Comparison of ENCODE assay signal across 28 cellular contexts in the genomic region with DNA sequence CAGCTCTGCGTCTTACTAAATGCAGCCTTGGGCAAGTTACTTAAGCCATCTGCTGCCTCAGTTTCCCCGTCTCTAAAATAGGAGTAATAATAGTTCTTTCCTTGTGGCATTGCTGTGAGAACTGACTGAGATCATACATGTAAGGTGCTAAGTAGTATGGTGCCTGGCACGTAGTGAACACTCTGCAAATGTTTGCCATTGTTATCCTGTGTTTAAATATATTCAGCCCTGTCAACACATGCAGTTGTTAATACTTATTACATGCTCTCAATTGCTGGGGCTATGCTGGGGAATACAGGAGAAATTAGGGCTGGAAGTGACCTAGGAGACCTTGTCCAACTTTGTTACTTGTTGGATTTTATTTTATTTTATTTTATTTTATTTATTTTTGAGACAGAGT.
"Had no signal": no experiment of that assay in that cellular context is flagged by ENCODE, and none has a peak within 500 bp of the region (broad histone marks: within the 10 kb centered on the region; RNA-seq: fewer than 3 reads in every experiment).

No MANE protein-coding gene starts in this region.

- H3K27ac Mint-ChIP-seq: effector memory CD8-positive, alpha-beta T cell; immature natural killer cell; memory B cell; mesothelial cell of epicardium; naive B cell; natural killer cell treated with Interleukin-12 subunit alpha and Interleukin-12 subunit beta and Interleukin-15 and Interleukin-18, amount 100 ng/mL, for 72 hours; progenitor cell of endocrine pancreas; stimulated activated naive CD8-positive, alpha-beta T cell treated with anti-CD3 and anti-CD28 coated beads, Interleukin-15, amount 100 ng/mL, for 72 hours had no signal

- H3K36me3 ChIP-seq: esophagus squamous epithelium, heart right ventricle, neutrophil, suprapubic skin, transverse colon had no signal

- H3K4me3 ChIP-seq: esophagus squamous epithelium, heart right ventricle, lung, mucosa of descending colon, smooth muscle cell, suprapubic skin, transverse colon had no signal

- H3K4me1 Mint-ChIP-seq: immature natural killer cell; memory B cell; mesothelial cell of epicardium; naive B cell; stimulated activated naive CD8-positive, alpha-beta T cell treated with anti-CD3 and anti-CD28 coated beads, Interleukin-15, amount 100 ng/mL, for 72 hours had no signal

- DNase-seq: cortex of kidney; effector memory CD8-positive, alpha-beta T cell; erythroblast; esophagus squamous epithelium; foreskin melanocyte; glutamatergic neuron; heart right ventricle; hypothalamus; immature natural killer cell; mucosa of descending colon; naive B cell; stimulated activated CD4-positive, alpha-beta T cell treated with anti-CD3 and anti-CD28 coated beads, Interleukin-12 subunit alpha, Interleukin-12 subunit beta, amount 100 ng/mL, for 4 hours; stimulated activated CD4-positive, alpha-beta T cell treated with anti-CD3 and anti-CD28 coated beads, Interleukin-1b, Interleukin-23, amount 100 ng/mL, for 48 hours; stimulated activated CD4-positive, alpha-beta T cell treated with anti-CD3 and anti-CD28 coated beads, Interleukin-4, amount 100 ng/mL, for 1 hour; stimulated activated CD8-positive, alpha-beta memory T cell treated with anti-CD3 and anti-CD28 coated beads, Interleukin-4, amount 100 ng/mL, for 48 hours; stimulated activated naive CD4-positive, alpha-beta T cell; stimulated activated naive CD8-positive, alpha-beta T cell treated with anti-CD3 and anti-CD28 coated beads, Interleukin-15, amount 100 ng/mL, for 72 hours; transverse colon had no signal

- H3K9me3 ChIP-seq: esophagus squamous epithelium, mucosa of descending colon, neutrophil, suprapubic skin, transverse colon had no signal

- H3K4me3 Mint-ChIP-seq: effector memory CD8-positive, alpha-beta T cell; immature natural killer cell; memory B cell; mesothelial cell of epicardium; naive B cell; natural killer cell treated with Interleukin-12 subunit alpha and Interleukin-12 subunit beta and Interleukin-15 and Interleukin-18, amount 100 ng/mL, for 72 hours; neural crest cell; stimulated activated naive CD8-positive, alpha-beta T cell treated with anti-CD3 and anti-CD28 coated beads, Interleukin-15, amount 100 ng/mL, for 72 hours had no signal

- H3K4me1 ChIP-seq: parathyroid adenoma had no signal

- H3K27me3 Mint-ChIP-seq: memory B cell, progenitor cell of endocrine pancreas had no signal

- H3K36me3 Mint-ChIP-seq: immature natural killer cell; memory B cell; natural killer cell treated with Interleukin-12 subunit alpha and Interleukin-12 subunit beta and Interleukin-15 and Interleukin-18, amount 100 ng/mL, for 72 hours had no signal

- ATAC-seq: effector memory CD8-positive, alpha-beta T cell; mucosa of descending colon; natural killer cell treated with Interleukin-12 subunit alpha and Interleukin-12 subunit beta and Interleukin-15 and Interleukin-18, amount 100 ng/mL, for 72 hours; stimulated activated naive CD8-positive, alpha-beta T cell treated with anti-CD3 and anti-CD28 coated beads, Interleukin-15, amount 100 ng/mL, for 72 hours had no signal

- H3K27me3 ChIP-seq: esophagus squamous epithelium, heart right ventricle, neutrophil, suprapubic skin, transverse colon had no signal
